ENCODE assay signal across 14 cellular contexts in the genomic region with DNA sequence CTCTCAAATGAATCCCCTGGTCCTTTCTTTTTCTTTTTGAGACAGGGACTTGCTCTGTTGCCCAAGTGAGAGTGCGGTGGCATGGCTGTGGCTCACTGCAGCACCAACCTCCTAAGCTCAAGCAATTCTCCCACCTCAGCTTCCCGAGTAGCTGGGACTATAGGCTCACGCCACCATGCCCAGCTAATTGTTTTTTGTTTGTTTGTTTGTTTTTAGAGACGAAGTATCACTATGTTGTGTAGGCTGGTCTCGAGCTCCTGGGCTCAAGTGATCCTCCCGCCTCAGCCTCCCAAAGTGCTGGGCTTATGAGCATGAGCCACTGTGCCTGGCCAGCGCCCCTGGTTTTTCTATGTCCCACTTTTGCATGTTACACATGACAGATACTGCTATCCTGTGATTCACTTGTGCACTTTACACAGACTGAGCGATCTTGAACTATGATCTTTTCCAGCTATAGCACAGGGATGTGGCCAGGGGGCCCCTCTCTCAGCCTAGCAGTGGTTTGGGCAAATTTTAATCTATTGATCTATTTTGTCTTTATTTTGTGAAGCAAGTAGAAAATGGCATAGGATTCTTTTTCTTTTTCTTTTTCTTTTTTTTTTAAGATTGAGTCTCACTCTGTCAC. TPM values are rescaled to one million over a fixed set of nuclear protein-coding genes. Genes with fewer than 3 reads are reported as not detected.
A peak's percentile ranks its signal among the peaks of the same experiment; 100 is the strongest.
DNase-seq lines count a peak whose midpoint lies in the region; ATAC-seq and TF ChIP-seq lines count a peak whose summit lies in the region.
"Had no signal": no experiment of that assay in that cellular context is flagged by ENCODE, and none has a peak within 500 bp of the region (broad histone marks: within the 10 kb centered on the region; RNA-seq: fewer than 3 reads in every experiment).

No MANE protein-coding gene starts in this region.

- no peak overlapping the region for H3K4me2 ChIP-seq in GM23338
- no peak overlapping the region for H3K4me2 ChIP-seq in hepatocyte

- 93% methylated on average over 8 of the region's 8 CpGs for WGBS in hepatocyte (ENCODE audit: low lambda C conversion rate, missing lambda C conversion rate)
- WGBS in stomach, 5 donors = 87 to 95% (median 88%) methylated on average over 8 of the region's 8 CpGs

- POLR2A ChIA-PET in T-cell (lab: Charles Lee) = no interaction called here

- H3K9me3 ChIP-seq in hepatocyte (ENCODE audit: low read depth) (no peaks in the 10 kb centered on the region), stomach (peaks cover 0 to 3% (median 1%) of the 10 kb centered on the region in 4 donors)

- H3K27ac Mint-ChIP-seq in GM23338 (no peak overlapping the region), T-cell (no peak overlapping the region)
- H3K27ac Mint-ChIP-seq: B cell; CD8-positive, alpha-beta T cell had no signal

- H4K20me1 ChIP-seq in GM23338 (replicated peaks; ENCODE audit: insufficient read depth) (no peaks in the 10 kb centered on the region), hepatocyte (ENCODE audit: insufficient read depth, poor library complexity, severe bottlenecking) (no peaks in the 10 kb centered on the region)

- H3K27me3 ChIP-seq in GM23338 (ENCODE audit: insufficient read depth) (no peaks in the 10 kb centered on the region), hepatocyte (no peaks in the 10 kb centered on the region), stomach (peaks cover 0 to 9% (median 0%) of the 10 kb centered on the region in 3 donors)

- H3K27me3 Mint-ChIP-seq in GM23338 (ENCODE audit: insufficient read depth, low read depth, poor library complexity) (peaks cover 19% of the 10 kb centered on the region), T-cell (peaks cover 0 to 2% of the 10 kb centered on the region in 2 donors)
- H3K27me3 Mint-ChIP-seq: B cell had no signal

- H3K4me1 ChIP-seq in GM23338 (ENCODE audit: insufficient read depth) = peaks cover 33% of the 10 kb centered on the region
- H3K4me1 ChIP-seq in hepatocyte (ENCODE audit: insufficient read depth) = peaks cover 24% of the 10 kb centered on the region
- H3K4me1 ChIP-seq in stomach = peaks cover 10 to 25% (median 11%) of the 10 kb centered on the region in 4 donors

- CTCF ChIA-PET in T-cell (lab: Charles Lee) = interaction anchor here in 1 of 2 donors (0.9 kb wide), 1 partner anchor 131 kb away, joined by 7 read pairs; no protein-coding TSS in a partner anchor

- intact Hi-C loops in stomach (cut with DNase I; ENCODE audit: low total_unique reads) = no loop called here

- H3K9me3 Mint-ChIP-seq in GM23338 = peaks cover 5% of the 10 kb centered on the region
- peaks cover 0 to 3% (median 1%) of the 10 kb centered on the region in 3 donors for H3K9me3 Mint-ChIP-seq in T-cell
- H3K9me3 Mint-ChIP-seq: CD8-positive, alpha-beta T cell had no signal

- H3K36me3 Mint-ChIP-seq in GM23338 (ENCODE audit: low read depth) (0 out of 3 replicates have a peak, but pooled peaks cover under 1% of the 10 kb centered on the region), T-cell (no peaks in the 10 kb centered on the region)
- H3K36me3 Mint-ChIP-seq: CD8-positive, alpha-beta T cell had no signal

- TF ChIP-seq POLR2A in stomach (IDR thresholded peaks at IDR 0.05) = no peak

- no peak for TF ChIP-seq CTCF in GM23338 (conservative IDR thresholded peaks at IDR 0.05; ENCODE audit: low read depth in 2 of 2)
- TF ChIP-seq CTCF in hepatocyte (IDR thresholded peaks at IDR 0.05; ENCODE audit: poor library complexity) = no peak
- no peak for TF ChIP-seq CTCF in stomach (IDR thresholded peaks at IDR 0.05)
- no peak for TF ChIP-seq CTCF in foreskin fibroblast (IDR thresholded peaks at IDR 0.05; ENCODE audit: low read depth, low read length)

- no peaks in the 10 kb centered on the region for H3K79me2 ChIP-seq in GM23338 (replicated peaks; ENCODE audit: insufficient read depth)
- H3K79me2 ChIP-seq in hepatocyte = no peaks in the 10 kb centered on the region

- H3K27ac ChIP-seq in GM23338 (ENCODE audit: low read depth) = peak overlapping the region; percentile 14; the same call in 1 of the 2 replicates
- H3K27ac ChIP-seq in caudate nucleus (ENCODE audit: low read depth, low read length) = peak overlapping the region; percentile 47
- peak overlapping the region; percentile 62 for H3K27ac ChIP-seq in hepatocyte
- H3K27ac ChIP-seq in stomach = peak overlapping the region; percentile 37 to 91 (median 87)
- H3K27ac ChIP-seq: C4-2B had no signal

- ATAC-seq in GM23338 (no peak), T-cell (replicated peaks in 1 of 4) (no peak)
- ATAC-seq: CD8-positive, alpha-beta T cell; HCT116 had no signal

- H3K36me3 ChIP-seq in GM23338 (ENCODE audit: insufficient read depth) = no peaks in the 10 kb centered on the region
- no peaks in the 10 kb centered on the region for H3K36me3 ChIP-seq in hepatocyte (replicated peaks; ENCODE audit: insufficient read depth, low read depth)
- H3K36me3 ChIP-seq in stomach = peaks cover 0 to 6% (median 0%) of the 10 kb centered on the region in 4 donors

- no peak for DNase-seq in GM23338 (ENCODE audit: low spot score)
- DNase-seq in caudate nucleus (lab: John Stamatoyannopoulos, UW) = no peak
- no peak for DNase-seq in hepatocyte (ENCODE audit: low spot score)
- no peak for DNase-seq in stomach
- DNase-seq in foreskin fibroblast = no peak
- DNase-seq in stimulated activated naive CD4-positive, alpha-beta T cell (lab: John Stamatoyannopoulos, UW) = no peak
- DNase-seq in T-cell = no peak
- no peak for DNase-seq in DMS53 (lab: John Stamatoyannopoulos, UW)
- DNase-seq: CD8-positive, alpha-beta T cell; COR-L47; GF-D8 had no signal

- H3K4me1 Mint-ChIP-seq in GM23338 (peaks cover 29% of the 10 kb centered on the region), T-cell (peaks cover 12 to 13% (median 12%) of the 10 kb centered on the region in 3 donors)
- H3K4me1 Mint-ChIP-seq: B cell had no signal

- H3K9me2 ChIP-seq in GM23338 (ENCODE audit: insufficient read depth) = no peaks in the 10 kb centered on the region
- H3K9me2 ChIP-seq in hepatocyte (replicated peaks; ENCODE audit: insufficient read depth) = no peaks in the 10 kb centered on the region

- H2AFZ ChIP-seq in GM23338 (no peak overlapping the region), hepatocyte (no peak overlapping the region)

- no peak overlapping the region for H3K4me3 ChIP-seq in GM23338
- H3K4me3 ChIP-seq in hepatocyte = no peak overlapping the region
- no peak overlapping the region for H3K4me3 ChIP-seq in stomach
- no peak overlapping the region for H3K4me3 ChIP-seq in foreskin fibroblast (ENCODE audit: low read depth in 1 of 2, low read length in 2 of 2)

- TF ChIP-seq EP300 in stomach (IDR thresholded peaks at IDR 0.05) = no peak

- H3K4me3 Mint-ChIP-seq in GM23338 (no peak overlapping the region), T-cell (no peak overlapping the region)
- H3K4me3 Mint-ChIP-seq: B cell; CD8-positive, alpha-beta T cell had no signal

- 0 out of 2 replicates have a peak, but pooled peaks cover 2% of the 10 kb centered on the region for H3F3A ChIP-seq in GM23338 (replicated peaks; ENCODE audit: low read depth)

TF ChIP-seq in GM23338, 12 proteins besides CTCF, POLR2A, EP300 and RAD21:
- TF ChIP-seq ZNF331 (CRISPR knock-in tag; IDR thresholded peaks at IDR 0.05; ENCODE audit: low read depth) = no peak

RNA-seq across cellular contexts. Expression of a gene that starts 31.3 kb away (rescaled TPM):
- total RNA-seq in GM23338 (2014; rRNA removed; shearing (Covaris generic)) = 7.5 and 9.7 TPM in 2 replicates
- polyA plus RNA-seq in GM23338 (2016; fragmentation: Nextera tagmentation; extraction: Ambion mirVana) (5.1 and 6.2 TPM in 2 replicates), hepatocyte (0.97 and 2.8 TPM in 2 replicates), stomach (10 to 100 TPM in 1 of 3 donors, 1 to 10 TPM in 2; 7.3 to 17.4 (median 8.1) TPM)
- total RNA-seq in hepatocyte (3.3 and 5.6 TPM in 2 replicates), stomach (10 to 100 TPM in 3 of 5 donors, 1 to 10 TPM in 2; 6.7 to 23.3 (median 11.6) TPM), T-cell (10 to 100 TPM; 27.4 to 40.7 (median 33.4) TPM)

RNA-seq across cellular contexts. Expression of a gene that starts 42.7 kb away (rescaled TPM):
- 5.7 and 6.3 TPM in 2 replicates for total RNA-seq in GM23338 (2014; rRNA removed; shearing (Covaris generic))
- polyA plus RNA-seq in GM23338 (2016; fragmentation: Nextera tagmentation; extraction: Ambion mirVana) (3.8 and 5.7 TPM in 2 replicates), hepatocyte (5.9 and 7.8 TPM in 2 replicates), stomach (10 to 100 TPM in 2 of 3 donors, 1 to 10 TPM in 1; 9.4 to 16.2 (median 15.0) TPM)
- total RNA-seq in hepatocyte (1.6 and 2.1 TPM in 2 replicates), stomach (10 to 100 TPM in 4 of 5 donors, 1 to 10 TPM in 1; 1.8 to 64.2 (median 29.2) TPM), T-cell (under 1 TPM in 3 of 5 donors, not detected in 2; 0.23 to 0.39 (median 0.35) TPM)
- total RNA-seq: CD8-positive, alpha-beta T cell had no signal

Comparison
In these comparisons a context has a peak if more than half of its experiments do, and no peak if none do; other contexts are left out.
1. H3K27ac ChIP-seq: peak in every context shown above with its lines; median percentile 87 in stomach; 62 in hepatocyte; 47 in caudate nucleus; 14 in GM23338.